Comparison of ENCODE assay signal across 21 cellular contexts in the genomic region with DNA sequence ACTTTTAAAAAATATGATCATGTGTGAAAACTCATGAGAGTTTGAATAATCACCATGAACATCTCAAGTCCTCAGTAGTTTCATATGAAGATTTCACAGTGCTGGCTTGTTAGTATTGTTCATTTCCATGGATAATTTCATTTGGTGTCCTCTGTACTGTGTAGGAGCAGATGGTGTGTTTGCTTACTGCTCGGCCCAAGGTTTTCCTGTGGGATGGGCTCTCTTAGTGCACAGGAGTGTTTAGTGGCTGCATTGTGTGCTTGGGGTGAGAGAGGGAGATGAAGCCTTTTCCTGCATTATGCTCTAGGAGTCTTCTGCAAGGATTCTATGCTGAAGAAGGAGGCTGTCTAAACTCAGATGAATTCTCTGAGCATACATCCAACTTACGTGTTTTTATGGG.
DNase-seq lines count a peak whose midpoint lies in the region; ATAC-seq lines count a peak whose summit lies in the region.
"Had no signal": no experiment of that assay in that cellular context is flagged by ENCODE, and none has a peak within 500 bp of the region (broad histone marks: within the 10 kb centered on the region; RNA-seq: fewer than 3 reads in every experiment).

No MANE protein-coding gene starts in this region.

- DNase-seq in DMS153 (lab: John Stamatoyannopoulos, UW) (peak; percentile 58), DMS53 treated with DMSO at 0.1 percent for 48 hours (lab: John Stamatoyannopoulos, UW; ENCODE audit: unreplicated experiment) (peak; percentile 42), NCI-H345 (lab: John Stamatoyannopoulos, UW) (peak; percentile 57), cerebellum (ENCODE audit: low spot score) (peak; percentile 63), SHP77 (lab: John Stamatoyannopoulos, UW) (no peak)
- DNase-seq in activated naive CD4-positive, alpha-beta T cell (lab: John Stamatoyannopoulos, UW): no peak
- DNase-seq: CD4-positive, CD25-positive, alpha-beta regulatory T cell; DMS79 treated with DMSO at 0.1 percent for 48 hours; H9; Kasumi-1; NCI-H1092 treated with DMSO at 0.1 percent for 48 hours; NCI-H1436 treated with DMSO at 0.1 percent for 48 hours; NCI-H2029; NCI-H2171 treated with DMSO at 0.1 percent for 48 hours; NCI-H446; NCI-H526; T-helper 17 cell had no signal

- no peak for ATAC-seq in GM21528 (IDR thresholded peaks at IDR 0.05; ENCODE audit: low FRiP score, unreplicated experiment)
- ATAC-seq: GM23338, K562, SK-N-SH treated with all-trans-retinoic acid at 6 μM for 48 hours, T-helper 17 cell had no signal

Comparison
In these comparisons a context has a peak if more than half of its experiments do, and no peak if none do; other contexts are left out.
1. DNase-seq: peak in DMS153 (single experiment), DMS53 treated with DMSO at 0.1 percent for 48 hours (single experiment), NCI-H345 (single experiment) and cerebellum (single experiment); none in SHP77 (0 of 2) and activated naive CD4-positive, alpha-beta T cell (0 of 4).